ENCODE assay signal across 8 cellular contexts in genomic region chr19:4058696-4059492, GRCh38. TPM values are rescaled to one million over a fixed set of nuclear protein-coding genes. Genes with fewer than 3 reads are reported as not detected.
DNase-seq lines count a peak whose midpoint lies in the region; ATAC-seq and TF ChIP-seq lines count a peak whose summit lies in the region.

No MANE protein-coding gene starts in this region.

- no peak for TF ChIP-seq EP300 in SK-N-SH (IDR thresholded peaks at IDR 0.05; ENCODE audit: borderline replicate concordance in 1 of 2, low read depth in 1 of 2, low read length in 1 of 2)
- TF ChIP-seq EP300 in ovary (IDR thresholded peaks at IDR 0.05): no peak

- 86% methylated on average over 2 of the region's 32 CpGs for WGBS in SK-N-SH (ENCODE audit: low lambda C conversion rate)
- 40 to 44% (median 43%) methylated on average over 28 to 32 of the region's 32 CpGs for WGBS in ovary, 3 donors

- no peak for TF ChIP-seq POLR2A in ovary (IDR thresholded peaks at IDR 0.05)

- H3K9ac ChIP-seq in BLaER1 treated with 17β-estradiol and CSF1 and Interleukin-3, amounts not matched to agents 10 nM and 100 nM: peak overlapping the region; percentile 71 to 100 (median 96)
- peak overlapping the region; percentile 18; the same call in 1 of the 2 replicates for H3K9ac ChIP-seq in SK-N-SH

- intact Hi-C loops in ovary (cut with DNase I): loop anchor here in 1 of 4 donors (5.0 kb wide), 1 partner anchor 47 kb away; no protein-coding TSS in a partner anchor

- DNase-seq in SK-N-SH (no peak), fibroblast of the aortic adventitia (ENCODE audit: low read depth) (no peak), ovary (peak in 4 of 5 donors; percentile 48 to 57 (median 56))
- DNase-seq in stimulated activated CD4-positive, alpha-beta T cell treated with anti-CD3 and anti-CD28 coated beads, Interleukin-4, amount 100 ng/mL, for 4 hours: no peak

- no peaks in the 10 kb centered on the region for H3K9me2 ChIP-seq in SK-N-SH

- CTCF ChIA-PET in SK-N-SH (lab: Yijun Ruan, JAX): interaction anchor here (1.1 kb wide), 1 partner anchor 81 kb away, joined by 4 read pairs; no protein-coding TSS in a partner anchor

- H4K20me1 ChIP-seq in BLaER1 treated with 17β-estradiol and CSF1 and Interleukin-3, amounts not matched to agents 10 nM and 100 nM: peaks cover 100% of the 10 kb centered on the region in 11 experiments
- peaks cover 98% of the 10 kb centered on the region for H4K20me1 ChIP-seq in SK-N-SH (ENCODE audit: insufficient read depth)

- peaks cover 100% of the 10 kb centered on the region for H3K79me2 ChIP-seq in SK-N-SH (ENCODE audit: insufficient read depth)

- peaks cover 38 to 99% (median 87%) of the 10 kb centered on the region in 11 experiments for H3K36me3 ChIP-seq in BLaER1 treated with 17β-estradiol and CSF1 and Interleukin-3, amounts not matched to agents 10 nM and 100 nM
- H3K36me3 ChIP-seq in SK-N-SH (replicated peaks in 1 of 2; ENCODE audit: control insufficient read depth in 1 of 2, insufficient read depth in 2 of 2, low read length in 1 of 2): peaks cover under 1 to 27% of the 10 kb centered on the region in 2 experiments
- no peaks in the 10 kb centered on the region for H3K36me3 ChIP-seq in ovary

- no peak for TF ChIP-seq CTCF in SK-N-SH (IDR thresholded peaks at IDR 0.05)
- TF ChIP-seq CTCF in fibroblast of the aortic adventitia (IDR thresholded peaks at IDR 0.05; ENCODE audit: insufficient read depth, low read length): no peak
- TF ChIP-seq CTCF in ovary (IDR thresholded peaks at IDR 0.05): no peak

- peak overlapping the region; percentile 71 to 97 (median 88) for H3K27ac ChIP-seq in BLaER1 treated with 17β-estradiol and CSF1 and Interleukin-3, amounts not matched to agents 10 nM and 100 nM
- H3K27ac ChIP-seq in SK-N-SH (ENCODE audit: low read depth in 2 of 2, low read length in 1 of 2) (peak overlapping the region in 1 of 2 experiments; percentile 63; a peak in 2 of 4 replicates), ovary (peak overlapping the region; percentile 85 to 92)

- no peak overlapping the region for H2AFZ ChIP-seq in SK-N-SH (ENCODE audit: low read depth)

- TF ChIP-seq RAD21 in SK-N-SH (IDR thresholded peaks at IDR 0.05; ENCODE audit: low read length): no peak

- H3K4me2 ChIP-seq in BLaER1 treated with 17β-estradiol and CSF1 and Interleukin-3, amounts not matched to agents 10 nM and 100 nM: peak overlapping the region; percentile 60 to 100 (median 99); a peak in 21 of 22 replicates
- H3K4me2 ChIP-seq in SK-N-SH: peak overlapping the region; percentile 62; the same call in 1 of the 2 replicates

- peak overlapping the region in 9 of 10 experiments; percentile 14 to 99 (median 29); a peak in 13 of 20 replicates for H3K4me3 ChIP-seq in BLaER1 treated with 17β-estradiol and CSF1 and Interleukin-3, amounts not matched to agents 10 nM and 100 nM
- H3K4me3 ChIP-seq in SK-N-SH (ENCODE audit: low read depth in 2 of 2, low read length in 1 of 2) (no peak overlapping the region), fibroblast of the aortic adventitia (ENCODE audit: low read depth, low read length) (peak overlapping the region; percentile 57), ovary (peak overlapping the region; percentile 21)

- ATAC-seq in GM21723 (IDR thresholded peaks at IDR 0.05; ENCODE audit: unreplicated experiment) (no peak), HG03196 (IDR thresholded peaks at IDR 0.05; ENCODE audit: unreplicated experiment) (no peak), HG02938 (IDR thresholded peaks at IDR 0.05; ENCODE audit: unreplicated experiment) (no peak)

- POLR2A ChIA-PET in SK-N-SH (lab: Yijun Ruan, JAX): no interaction called here

- H3F3A ChIP-seq in SK-N-SH (replicated peaks; ENCODE audit: insufficient read depth): peaks cover 19% of the 10 kb centered on the region

- no peaks in the 10 kb centered on the region for H3K9me3 ChIP-seq in BLaER1 treated with 17β-estradiol and CSF1 and Interleukin-3, amounts not matched to agents 10 nM and 100 nM (replicated peaks in 1 of 11)
- no peaks in the 10 kb centered on the region for H3K9me3 ChIP-seq in SK-N-SH
- H3K9me3 ChIP-seq in ovary: no peaks in the 10 kb centered on the region

- no peaks in the 10 kb centered on the region for H3K27me3 ChIP-seq in BLaER1 treated with 17β-estradiol and CSF1 and Interleukin-3, amounts not matched to agents 10 nM and 100 nM
- H3K27me3 ChIP-seq in SK-N-SH (ENCODE audit: insufficient read depth) (no peaks in the 10 kb centered on the region), ovary (no peaks in the 10 kb centered on the region)

- H3K4me1 ChIP-seq in BLaER1 treated with 17β-estradiol and CSF1 and Interleukin-3, amounts not matched to agents 10 nM and 100 nM: peaks cover 61 to 99% (median 70%) of the 10 kb centered on the region in 10 experiments
- H3K4me1 ChIP-seq in SK-N-SH (ENCODE audit: control insufficient read depth in 1 of 2, insufficient read depth in 2 of 2, low read depth in 1 of 2, low read length in 1 of 2) (peaks cover 6 to 9% of the 10 kb centered on the region in 2 experiments; a peak in 2 of 4 replicates), ovary (ENCODE audit: insufficient read depth) (peaks cover 49% of the 10 kb centered on the region)

TF ChIP-seq in SK-N-SH, 30 proteins besides CTCF, POLR2A, EP300 and RAD21:
- no peak for TF ChIP-seq MXI1 (IDR thresholded peaks at IDR 0.05; ENCODE audit: low read depth, low read length)
- TF ChIP-seq GABPA (IDR thresholded peaks at IDR 0.05; ENCODE audit: low read depth): no peak
- no peak for TF ChIP-seq USF2 (IDR thresholded peaks at IDR 0.05; ENCODE audit: borderline replicate concordance, low read depth, low read length)
- no peak for TF ChIP-seq GATA2 (CRISPR knock-in tag; IDR thresholded peaks at IDR 0.05)
- TF ChIP-seq RXRA (IDR thresholded peaks at IDR 0.05; ENCODE audit: borderline replicate concordance, low read depth): no peak
- no peak for TF ChIP-seq PBX3 (IDR thresholded peaks at IDR 0.05)
- no peak for TF ChIP-seq FOXM1 (IDR thresholded peaks at IDR 0.05; ENCODE audit: low read depth)
- no peak for TF ChIP-seq RCOR1 (IDR thresholded peaks at IDR 0.05; ENCODE audit: low read length)
- TF ChIP-seq TAF1 (IDR thresholded peaks at IDR 0.05; ENCODE audit: borderline replicate concordance, low read depth, low read length): no peak
- TF ChIP-seq YY1 (IDR thresholded peaks at IDR 0.05; ENCODE audit: low read depth): no peak
- no peak for TF ChIP-seq ZBTB33 (IDR thresholded peaks at IDR 0.05; ENCODE audit: borderline replicate concordance, low read depth)
- TF ChIP-seq SIN3A (IDR thresholded peaks at IDR 0.05; ENCODE audit: borderline replicate concordance, low read depth, low read length): no peak
- no peak for TF ChIP-seq POLR2AphosphoS5 (IDR thresholded peaks at IDR 0.05; ENCODE audit: low read depth, low read length)
- TF ChIP-seq ELF1 (IDR thresholded peaks at IDR 0.05): no peak

RNA-seq across cellular contexts. Expression of gene ZBTB7A, which starts 7.8 kb away (rescaled TPM):
- polyA plus RNA-seq in SK-N-SH (2012; rRNA removed) (5.6 and 7.4 TPM in 2 replicates), ovary (10 to 100 TPM in 1 of 2 donors, 1 to 10 TPM in 1; 9.1 to 16.8 TPM)
- polyA plus RNA-seq in SK-N-SH (2012; cell fraction: cytosol; rRNA removed): 2.8 and 5.8 TPM in 2 replicates
- 17.7 and 19.8 TPM in 2 replicates for polyA plus RNA-seq in SK-N-SH (2012; cell fraction: nucleus; rRNA removed)
- total RNA-seq in fibroblast of the aortic adventitia (ENCODE audit: low replicate concordance) (23.5 and 31.6 TPM in 2 replicates), ovary (10 to 100 TPM; 25.0 to 56.4 (median 38.7) TPM)

RNA-seq across cellular contexts. Expression of gene PIAS4, which starts 51.4 kb away (rescaled TPM):
- polyA plus RNA-seq in SK-N-SH (2012; rRNA removed) (7.7 and 14.1 TPM in 2 replicates), ovary (10 to 100 TPM in 1 of 2 donors, 1 to 10 TPM in 1; 5.2 to 18.9 TPM)
- 4.8 and 7.9 TPM in 2 replicates for polyA plus RNA-seq in SK-N-SH (2012; cell fraction: cytosol; rRNA removed)
- 17.7 and 23.8 TPM in 2 replicates for polyA plus RNA-seq in SK-N-SH (2012; cell fraction: nucleus; rRNA removed)
- total RNA-seq in fibroblast of the aortic adventitia (ENCODE audit: low replicate concordance) (21.5 and 23.8 TPM in 2 replicates), ovary (10 to 100 TPM; 11.6 to 29.7 (median 23.6) TPM)

Comparison
In these comparisons a context has a peak if more than half of its experiments do, and no peak if none do; other contexts are left out.
1. H3K4me3 ChIP-seq: peak in BLaER1 treated with 17β-estradiol and CSF1 and Interleukin-3, amounts not matched to agents 10 nM and 100 nM (9 of 10), fibroblast of the aortic adventitia (single experiment) and ovary (single experiment); none in SK-N-SH (0 of 2).
2. DNase-seq: peak in ovary (4 of 5); none in SK-N-SH (single experiment), fibroblast of the aortic adventitia (single experiment) and stimulated activated CD4-positive, alpha-beta T cell treated with anti-CD3 and anti-CD28 coated beads, Interleukin-4, amount 100 ng/mL, for 4 hours (0 of 2).